In the genomic region with DNA sequence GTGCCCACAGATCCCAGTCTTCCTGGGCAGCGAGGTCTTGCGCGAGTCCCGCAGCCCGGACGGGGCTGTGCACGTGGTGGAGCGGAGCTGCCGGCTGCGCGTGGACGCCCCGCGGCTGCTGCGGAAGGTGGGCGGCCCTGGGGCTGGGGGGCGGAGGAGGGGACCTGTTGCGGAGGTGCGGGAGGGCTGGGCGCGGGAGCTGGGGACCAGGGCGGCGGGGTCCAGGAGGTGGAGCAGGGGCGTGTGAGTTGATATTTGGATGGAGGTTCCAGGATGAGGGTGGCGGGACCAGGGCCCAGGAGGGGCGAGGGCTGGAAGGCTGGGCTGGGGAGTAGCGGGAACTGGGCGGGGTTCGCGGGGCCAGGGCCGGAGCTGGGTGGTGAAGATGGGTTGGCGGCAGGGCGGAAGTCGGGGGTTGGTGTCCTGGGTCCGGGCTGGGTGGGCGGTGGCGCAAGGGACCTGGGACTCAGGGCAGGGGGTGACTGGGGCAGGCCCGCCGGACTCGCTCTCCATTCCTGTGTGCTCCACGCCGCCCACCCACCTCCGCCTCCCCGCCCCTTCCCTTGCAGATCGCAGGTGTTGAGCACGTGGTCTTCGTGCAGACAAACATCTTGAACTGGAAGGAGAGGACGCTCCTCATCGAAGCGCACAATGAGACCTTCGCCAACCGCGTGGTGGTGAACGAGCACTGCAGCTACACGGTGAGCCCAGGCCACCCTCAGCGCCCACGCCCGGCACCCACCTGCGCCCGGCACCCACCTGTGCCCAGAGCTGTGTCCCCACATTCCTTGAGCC, we compare ENCODE assay signal across 1 cellular context.
TF ChIP-seq lines count a peak whose summit lies in the region.

No MANE protein-coding gene starts in this region.

TF ChIP-seq in H1, 55 proteins besides CTCF, POLR2A, EP300 and RAD21:
- TF ChIP-seq CBX5 (IDR thresholded peaks at IDR 0.05; ENCODE audit: low read depth, low read length) (no peak), KDM4A (IDR thresholded peaks at IDR 0.05; ENCODE audit: low read depth, low read length, severe bottlenecking) (peak; percentile 62), TEAD4 (IDR thresholded peaks at IDR 0.05; ENCODE audit: low read depth, low read length) (0 out of 2 replicates have a peak, but pooled peaks have one; percentile 21)
- TF ChIP-seq, protein P1, sequence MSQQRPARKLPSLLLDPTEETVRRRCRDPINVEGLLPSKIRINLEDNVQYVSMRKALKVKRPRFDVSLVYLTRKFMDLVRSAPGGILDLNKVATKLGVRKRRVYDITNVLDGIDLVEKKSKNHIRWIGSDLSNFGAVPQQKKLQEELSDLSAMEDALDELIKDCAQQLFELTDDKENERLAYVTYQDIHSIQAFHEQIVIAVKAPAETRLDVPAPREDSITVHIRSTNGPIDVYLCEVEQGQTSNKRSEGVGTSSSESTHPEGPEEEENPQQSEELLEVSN (IDR thresholded peaks at IDR 0.05), result peak; percentile 94
- TF ChIP-seq, protein P2, sequence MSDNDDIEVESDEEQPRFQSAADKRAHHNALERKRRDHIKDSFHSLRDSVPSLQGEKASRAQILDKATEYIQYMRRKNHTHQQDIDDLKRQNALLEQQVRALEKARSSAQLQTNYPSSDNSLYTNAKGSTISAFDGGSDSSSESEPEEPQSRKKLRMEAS (IDR thresholded peaks at IDR 0.05), result peak; percentile 99
